20 cellular contexts compared by ENCODE assay signal in genomic region chr12:98408681-98409080, GRCh38.
"Had no signal": no experiment of that assay in that cellular context is flagged by ENCODE, and none has a peak within 500 bp of the region (broad histone marks: within the 10 kb centered on the region; RNA-seq: fewer than 3 reads in every experiment).

No MANE protein-coding gene starts in this region.

- H3K36me3 ChIP-seq: brain microvascular endothelial cell, esophagus muscularis mucosa, gastrocnemius medialis, pancreas, right atrium auricular region, upper lobe of left lung had no signal

- H3K4me3 ChIP-seq: esophagus muscularis mucosa, gastrocnemius medialis, pancreas, psoas muscle, right atrium auricular region, upper lobe of left lung had no signal

- H3K27me3 ChIP-seq: brain microvascular endothelial cell, esophagus muscularis mucosa, gastrocnemius medialis, pancreas, right atrium auricular region, upper lobe of left lung had no signal

- H3K9me3 ChIP-seq: gastrocnemius medialis, pancreas, psoas muscle, right atrium auricular region, upper lobe of left lung had no signal

- H3K4me3 Mint-ChIP-seq: activated naive CD4-positive, alpha-beta T cell treated with anti-CD3 and anti-CD28 coated beads, Interleukin-2, amount 50 U/mL, for 24 hours; memory B cell; nephron progenitor cell had no signal

- H3K36me3 Mint-ChIP-seq: activated naive CD4-positive, alpha-beta T cell treated with anti-CD3 and anti-CD28 coated beads, Interleukin-2, amount 50 U/mL, for 24 hours; memory B cell had no signal

- H3K9me3 Mint-ChIP-seq: activated naive CD4-positive, alpha-beta T cell treated with anti-CD3 and anti-CD28 coated beads, Interleukin-2, amount 50 U/mL, for 24 hours; memory B cell had no signal

- H3K4me1 ChIP-seq: gastrocnemius medialis, pancreas, psoas muscle, right atrium auricular region had no signal

- ATAC-seq: gastrocnemius medialis; pancreas; psoas muscle; stimulated activated naive CD8-positive, alpha-beta T cell treated with anti-CD3 and anti-CD28 coated beads, Interleukin-15, Interleukin-2, amounts not matched to agents 100 U/mL and 50 U/mL, for 24 hours had no signal

- H3K4me1 Mint-ChIP-seq: memory B cell had no signal

- H3K27ac ChIP-seq: brain microvascular endothelial cell, esophagus muscularis mucosa, gastrocnemius medialis, pancreas, psoas muscle, right atrium auricular region, upper lobe of left lung had no signal

- H3K27ac Mint-ChIP-seq: activated naive CD4-positive, alpha-beta T cell treated with anti-CD3 and anti-CD28 coated beads, Interleukin-2, amount 50 U/mL, for 24 hours; memory B cell; nephron progenitor cell had no signal

- DNase-seq: activated gamma-delta T cell treated with Interleukin-2 at 50 U/mL for 16 hours; activated T-cell treated with anti-CD3 and anti-CD28 coated beads, Interleukin-2, amount 50 U/mL, for 1 hour; aorta; brain microvascular endothelial cell; caudate nucleus; dermis blood vessel endothelial cell; effector memory CD4-positive, alpha-beta T cell; gastrocnemius medialis; hippocampal formation; nephron progenitor cell; pancreas; psoas muscle; stimulated activated CD4-positive, alpha-beta T cell treated with anti-CD3 and anti-CD28 coated beads, Interleukin-12 subunit alpha, Interleukin-12 subunit beta, amount 100 ng/mL, for 4 hours; stimulated activated CD4-positive, alpha-beta T cell treated with anti-CD3 and anti-CD28 coated beads, Interleukin-4, amount 100 ng/mL, for 4 hours; stimulated activated naive CD8-positive, alpha-beta T cell treated with anti-CD3 and anti-CD28 coated beads, Interleukin-15, Interleukin-2, amounts not matched to agents 100 U/mL and 50 U/mL, for 24 hours; upper lobe of left lung had no signal
